ENCODE assay signal across 28 cellular contexts in genomic region chr5:147981074-147981473, GRCh38.
"Had no signal": no experiment of that assay in that cellular context is flagged by ENCODE, and none has a peak within 500 bp of the region (broad histone marks: within the 10 kb centered on the region; RNA-seq: fewer than 3 reads in every experiment).

No MANE protein-coding gene starts in this region.

- H3K4me3 ChIP-seq: coronary artery, dorsolateral prefrontal cortex, gastrocnemius medialis, heart left ventricle had no signal

- H3K27ac ChIP-seq: brain microvascular endothelial cell, coronary artery, dorsolateral prefrontal cortex, foreskin keratinocyte, gastrocnemius medialis, heart left ventricle, WERI-Rb-1 had no signal

- H3K36me3 ChIP-seq: brain microvascular endothelial cell, gastrocnemius medialis, heart left ventricle, WERI-Rb-1 had no signal

- DNase-seq: activated B cell treated with CpG ODN at 0.5 μM for 24 hours; activated CD4-positive, alpha-beta T cell treated with anti-CD3 and anti-CD28 coated beads for 48 hours; activated CD4-positive, alpha-beta T cell treated with anti-CD3 and anti-CD28 coated beads, Interleukin-2, amount 50 U/mL, for 1 hour; activated CD4-positive, alpha-beta T cell treated with anti-CD3 and anti-CD28 coated beads, Interleukin-2, amount 50 U/mL, for 48 hours; activated CD8-positive, alpha-beta memory T cell treated with anti-CD3 and anti-CD28 coated beads for 24 hours; activated CD8-positive, alpha-beta T cell treated with anti-CD3 and anti-CD28 coated beads for 36 hours; activated effector memory CD4-positive, alpha-beta T cell treated with Interleukin-2 at 50 U/mL for 16 hours; activated gamma-delta T cell treated with Interleukin-2 at 50 U/mL for 16 hours; activated naive CD4-positive, alpha-beta T cell treated with anti-CD3 and anti-CD28 coated beads, Interleukin-2, amount 50 U/mL, for 16 hours; activated naive CD4-positive, alpha-beta T cell treated with Interleukin-2 at 50 U/mL for 16 hours; activated T-cell treated with anti-CD3 and anti-CD28 coated beads, Interleukin-2, amount 50 U/mL, for 4 hours; amniotic stem cell; anterior cingulate cortex; brain microvascular endothelial cell; dorsolateral prefrontal cortex; effector memory CD4-positive, alpha-beta T cell; endodermal cell; erythroblast; foreskin keratinocyte; gastrocnemius medialis; glutamatergic neuron; heart left ventricle; T-helper 17 cell; T1000; WERI-Rb-1 had no signal

- ATAC-seq: activated CD4-positive, CD25-positive, alpha-beta regulatory T cell treated with anti-CD3 and anti-CD28 coated beads, Interleukin-2, amount 50 U/mL, for 24 hours; activated CD8-positive, alpha-beta T cell treated with anti-CD3 and anti-CD28 coated beads for 36 hours; activated T-cell treated with anti-CD3 and anti-CD28 coated beads, Interleukin-2, amount 50 U/mL, for 4 hours; activated T-helper 17 cell treated with anti-CD3 and anti-CD28 coated beads, Interleukin-2, amount 50 U/mL, for 72 hours; foreskin keratinocyte; gastrocnemius medialis; heart left ventricle; T-helper 17 cell had no signal

- H3K27me3 ChIP-seq: brain microvascular endothelial cell, foreskin keratinocyte, gastrocnemius medialis, heart left ventricle had no signal

- H3K4me1 ChIP-seq: gastrocnemius medialis, heart left ventricle had no signal

- H3K9me3 ChIP-seq: gastrocnemius medialis had no signal
